16 cellular contexts compared by ENCODE assay signal in genomic region chr7:158302274-158303070, GRCh38.
DNase-seq lines count a peak whose midpoint lies in the region; ATAC-seq and TF ChIP-seq lines count a peak whose summit lies in the region.
"Had no signal": no experiment of that assay in that cellular context is flagged by ENCODE, and none has a peak within 500 bp of the region (broad histone marks: within the 10 kb centered on the region; RNA-seq: fewer than 3 reads in every experiment).

No MANE protein-coding gene starts in this region.

- POLR2A ChIA-PET in activated CD4-positive, alpha-beta T cell treated with anti-CD3 and anti-CD28 coated beads, Interleukin-2, amount 10 ng/mL, durations not matched to agents 7 days and 5 days (lab: Charles Lee), result no interaction called here

- no peak for TF ChIP-seq EP300 in stomach (IDR thresholded peaks at IDR 0.05)

- no peaks in the 10 kb centered on the region for H3K4me1 Mint-ChIP-seq in activated CD4-positive, alpha-beta T cell treated with anti-CD3 and anti-CD28 coated beads, Interleukin-2, amount 10 ng/mL, durations not matched to agents 7 days and 5 days

- H3K36me3 Mint-ChIP-seq in activated CD4-positive, alpha-beta T cell treated with anti-CD3 and anti-CD28 coated beads, Interleukin-2, amount 10 ng/mL, durations not matched to agents 7 days and 5 days (ENCODE audit: low read depth), result no peaks in the 10 kb centered on the region

- H3K27me3 ChIP-seq in heart right ventricle, result peaks cover 0 to 17% (median 0%) of the 10 kb centered on the region in 7 donors
- H3K27me3 ChIP-seq in stomach, result no peaks in the 10 kb centered on the region
- H3K27me3 ChIP-seq: Peyer's patch had no signal

- H3K36me3 ChIP-seq in heart right ventricle (no peaks in the 10 kb centered on the region), stomach (no peaks in the 10 kb centered on the region)
- H3K36me3 ChIP-seq: Peyer's patch had no signal

- no peak overlapping the region for H3K4me3 Mint-ChIP-seq in activated CD4-positive, alpha-beta T cell treated with anti-CD3 and anti-CD28 coated beads, Interleukin-2, amount 10 ng/mL, durations not matched to agents 7 days and 5 days

- DNase-seq in cardiac septum (ENCODE audit: low spot score) (peak; percentile 70), heart right ventricle (no peak), RKO (ENCODE audit: low spot score) (peak; percentile 31), ecto neural progenitor cell (ENCODE audit: low spot score) (peak; percentile 38), stomach (peak; percentile 13)
- no peak for DNase-seq in activated CD4-positive, alpha-beta T cell treated with anti-CD3 and anti-CD28 coated beads, Interleukin-2, amount 10 ng/mL, durations not matched to agents 7 days and 5 days
- DNase-seq: GOT3, Kasumi-1, NCI-H1436, NCI-H2029 treated with DMSO at 0.1 percent for 48 hours, NCI-H510A had no signal

- H3K27ac Mint-ChIP-seq in activated CD4-positive, alpha-beta T cell treated with anti-CD3 and anti-CD28 coated beads, Interleukin-2, amount 10 ng/mL, durations not matched to agents 7 days and 5 days, result no peak overlapping the region

- H3K4me3 ChIP-seq in heart right ventricle, result no peak overlapping the region
- no peak overlapping the region for H3K4me3 ChIP-seq in stomach
- H3K4me3 ChIP-seq: A549, Peyer's patch had no signal

- ATAC-seq in heart right ventricle, result no peak
- ATAC-seq in HG02678 (IDR thresholded peaks at IDR 0.05; ENCODE audit: unreplicated experiment), result no peak
- ATAC-seq in GM18498 (IDR thresholded peaks at IDR 0.05; ENCODE audit: unreplicated experiment), result no peak
- ATAC-seq: A549, HepG2 had no signal

- H3K9me3 Mint-ChIP-seq in activated CD4-positive, alpha-beta T cell treated with anti-CD3 and anti-CD28 coated beads, Interleukin-2, amount 10 ng/mL, durations not matched to agents 7 days and 5 days, result peaks cover 2% of the 10 kb centered on the region

- no peaks in the 10 kb centered on the region for H3K27me3 Mint-ChIP-seq in activated CD4-positive, alpha-beta T cell treated with anti-CD3 and anti-CD28 coated beads, Interleukin-2, amount 10 ng/mL, durations not matched to agents 7 days and 5 days

- TF ChIP-seq POLR2A in stomach (IDR thresholded peaks at IDR 0.05), result no peak

- 81 to 83% methylated on average over 14 of the region's 14 CpGs for WGBS in heart right ventricle, 2 donors
- 84 to 93% (median 86%) methylated on average over 13 to 14 of the region's 14 CpGs for WGBS in stomach, 5 donors

- TF ChIP-seq CTCF in heart right ventricle (IDR thresholded peaks at IDR 0.05) (no peak), stomach (IDR thresholded peaks at IDR 0.05) (no peak)

- no peaks in the 10 kb centered on the region for H3K4me1 ChIP-seq in heart right ventricle
- no peaks in the 10 kb centered on the region for H3K4me1 ChIP-seq in stomach
- H3K4me1 ChIP-seq: A549, Peyer's patch had no signal

- H3K9me3 ChIP-seq in heart right ventricle (peaks cover 0 to 14% (median 7%) of the 10 kb centered on the region in 11 donors), stomach (peaks cover 0 to 10% (median 4%) of the 10 kb centered on the region in 4 donors)

- intact Hi-C loops in cardiac septum (cut with DNase I), result no loop called here
- intact Hi-C loops in heart right ventricle (cut with DNase I), result no loop called here
- intact Hi-C loops in stomach (cut with DNase I; ENCODE audit: low total_unique reads), result no loop called here

- CTCF ChIA-PET in activated CD4-positive, alpha-beta T cell treated with anti-CD3 and anti-CD28 coated beads, Interleukin-2, amount 10 ng/mL, durations not matched to agents 7 days and 5 days (lab: Charles Lee), result no interaction called here

- H3K27ac ChIP-seq in heart right ventricle (no peak overlapping the region), stomach (no peak overlapping the region)
- H3K27ac ChIP-seq: A549, Peyer's patch had no signal

Comparison
In these comparisons a context has a peak if more than half of its experiments do, and no peak if none do; other contexts are left out.
1. DNase-seq: peak in cardiac septum (single experiment), RKO (single experiment), ecto neural progenitor cell (single experiment) and stomach (single experiment); none in heart right ventricle (0 of 2) and activated CD4-positive, alpha-beta T cell treated with anti-CD3 and anti-CD28 coated beads, Interleukin-2, amount 10 ng/mL, durations not matched to agents 7 days and 5 days (single experiment).